17 cellular contexts compared by ENCODE assay signal in genomic region chr21:35622612-35623011, GRCh38.
DNase-seq lines count a peak whose midpoint lies in the region; ATAC-seq and TF ChIP-seq lines count a peak whose summit lies in the region.
"Had no signal": no experiment of that assay in that cellular context is flagged by ENCODE, and none has a peak within 500 bp of the region (broad histone marks: within the 10 kb centered on the region; RNA-seq: fewer than 3 reads in every experiment).

No MANE protein-coding gene starts in this region.

- H3K27me3 ChIP-seq in HUES6 (ENCODE audit: control insufficient read depth, insufficient read depth, low read length) (no peaks in the 10 kb centered on the region), endodermal cell (ENCODE audit: control insufficient read depth, insufficient read depth, low read length, poor library complexity, severe bottlenecking) (no peaks in the 10 kb centered on the region)

- H3K9ac ChIP-seq in HUES6 (ENCODE audit: low read length) = no peak overlapping the region
- no peak overlapping the region for H3K9ac ChIP-seq in endodermal cell (ENCODE audit: extremely low read depth, low read length, poor library complexity, severe bottlenecking)

- H3K9me3 ChIP-seq in HUES6 (ENCODE audit: control insufficient read depth, insufficient read depth, low read depth, low read length) (no peaks in the 10 kb centered on the region), endodermal cell (ENCODE audit: control insufficient read depth, low read length) (peaks cover 5% of the 10 kb centered on the region)
- H3K9me3 ChIP-seq: HAP-1 had no signal

- H3K27ac Mint-ChIP-seq in endodermal cell = peak overlapping the region; percentile 25
- H3K27ac Mint-ChIP-seq: CD14-positive monocyte; CD8-positive, alpha-beta T cell had no signal

- no peak overlapping the region for H3K27ac ChIP-seq in HUES6 (ENCODE audit: low read depth, low read length)
- H3K27ac ChIP-seq in endodermal cell (ENCODE audit: low read depth, low read length) = no peak overlapping the region
- H3K27ac ChIP-seq: 22Rv1 had no signal

- H3K4me1 Mint-ChIP-seq in endodermal cell = no peaks in the 10 kb centered on the region
- H3K4me1 Mint-ChIP-seq: CD14-positive monocyte had no signal

- TF ChIP-seq CTCF in endodermal cell (conservative IDR thresholded peaks at IDR 0.05) = no peak

- H3K36me3 ChIP-seq in HUES6 (ENCODE audit: control insufficient read depth, insufficient read depth, low read length) (no peaks in the 10 kb centered on the region), endodermal cell (ENCODE audit: control insufficient read depth, insufficient read depth, low read length) (no peaks in the 10 kb centered on the region)
- H3K36me3 ChIP-seq: HAP-1 had no signal

- H3K4me3 ChIP-seq in HUES6 (ENCODE audit: low read depth, low read length) = 0 out of 2 replicates have a peak overlapping the region, but pooled peaks have one; percentile 26
- no peak overlapping the region for H3K4me3 ChIP-seq in endodermal cell (ENCODE audit: low read length)
- H3K4me3 ChIP-seq: HAP-1, K562 had no signal

- H3K4me1 ChIP-seq in HUES6 (ENCODE audit: control insufficient read depth, insufficient read depth, low read length) = peaks cover 12% of the 10 kb centered on the region
- H3K4me1 ChIP-seq in endodermal cell (ENCODE audit: control insufficient read depth, insufficient read depth, low read length) = no peaks in the 10 kb centered on the region
- H3K4me1 ChIP-seq: HAP-1 had no signal

- no peaks in the 10 kb centered on the region for H3K36me3 Mint-ChIP-seq in endodermal cell (ENCODE audit: low read depth)
- H3K36me3 Mint-ChIP-seq: CD14-positive monocyte; CD8-positive, alpha-beta T cell had no signal

- no peak overlapping the region for H3K4me3 Mint-ChIP-seq in endodermal cell
- H3K4me3 Mint-ChIP-seq: CD14-positive monocyte; CD8-positive, alpha-beta T cell had no signal

- no peak for ATAC-seq in GM19395 (IDR thresholded peaks at IDR 0.05; ENCODE audit: unreplicated experiment)
- ATAC-seq: CD8-positive, alpha-beta T cell; K562 had no signal

- 68% methylated on average over 3 of the region's 3 CpGs; no CpG with 5 or more reads in 1 of the 2 experiments for WGBS in endodermal cell (ENCODE audit: insufficient coverage in 1 of 2, insufficient read length in 1 of 2), 2 experiments

- no peaks in the 10 kb centered on the region for H3K27me3 Mint-ChIP-seq in endodermal cell (ENCODE audit: insufficient read depth)

- peaks cover 10% of the 10 kb centered on the region for H3K9me3 Mint-ChIP-seq in endodermal cell
- H3K9me3 Mint-ChIP-seq: CD8-positive, alpha-beta T cell had no signal

- DNase-seq in ELF-1 (ENCODE audit: low read depth, low spot score) (peak; percentile 59), endodermal cell (no peak), iPS-NIHi11 (ENCODE audit: low spot score) (peak; percentile 37), NCI-H2107 (lab: John Stamatoyannopoulos, UW) (no peak), NCI-H510A treated with DMSO at 0.1 percent for 48 hours (lab: John Stamatoyannopoulos, UW) (no peak), NCI-H2171 treated with DMSO at 0.1 percent for 48 hours (lab: John Stamatoyannopoulos, UW) (no peak)
- DNase-seq: CD8-positive, alpha-beta T cell; COR-L47; DMS153; DND-41; GF-D8 had no signal

Comparison
In these comparisons a context has a peak if more than half of its experiments do, and no peak if none do; other contexts are left out.
1. DNase-seq: peak in ELF-1 (single experiment) and iPS-NIHi11 (single experiment); none in endodermal cell (single experiment), NCI-H2107 (single experiment), NCI-H510A treated with DMSO at 0.1 percent for 48 hours (single experiment) and NCI-H2171 treated with DMSO at 0.1 percent for 48 hours (single experiment).